Comparison of ENCODE assay signal across 29 cellular contexts in genomic region chr16:25988089-25988488, GRCh38.
A peak's percentile ranks its signal among the peaks of the same experiment; 100 is the strongest.
DNase-seq lines count a peak whose midpoint lies in the region; ATAC-seq and TF ChIP-seq lines count a peak whose summit lies in the region.
"Had no signal": no experiment of that assay in that cellular context is flagged by ENCODE, and none has a peak within 500 bp of the region (broad histone marks: within the 10 kb centered on the region; RNA-seq: fewer than 3 reads in every experiment).

No MANE protein-coding gene starts in this region.

- POLR2A ChIA-PET in WTC11 (lab: Charles Lee), result interaction anchor here (0.6 kb wide), 1 partner anchor 401 kb away, joined by 3 read pairs; no protein-coding TSS in a partner anchor

- no peak overlapping the region for H3K9ac ChIP-seq in parathyroid adenoma

- H3K9me3 Mint-ChIP-seq in WTC11, result peaks cover 24% of the 10 kb centered on the region
- peaks cover 31% of the 10 kb centered on the region for H3K9me3 Mint-ChIP-seq in HFFc6
- H3K9me3 Mint-ChIP-seq: stimulated activated effector memory CD8-positive, alpha-beta T cell treated with anti-CD3 and anti-CD28 coated beads, Interleukin-12 subunit alpha, Interleukin-12 subunit beta, amount 100 ng/mL, for 72 hours had no signal

- H3K4me2 ChIP-seq in parathyroid adenoma (ENCODE audit: low read length), result no peak overlapping the region

- peaks cover 19% of the 10 kb centered on the region for H3K4me1 Mint-ChIP-seq in WTC11
- H3K4me1 Mint-ChIP-seq in HFFc6 (ENCODE audit: low read depth), result no peaks in the 10 kb centered on the region
- H3K4me1 Mint-ChIP-seq: CD4-positive, alpha-beta memory T cell; immature natural killer cell; naive thymus-derived CD8-positive, alpha-beta T cell; stimulated activated effector memory CD8-positive, alpha-beta T cell treated with anti-CD3 and anti-CD28 coated beads, Interleukin-12 subunit alpha, Interleukin-12 subunit beta, amount 100 ng/mL, for 72 hours had no signal

- H3K27me3 ChIP-seq in parathyroid adenoma (ENCODE audit: control insufficient read depth, insufficient read depth, low read length), result no peaks in the 10 kb centered on the region
- H3K27me3 ChIP-seq: breast epithelium, heart right ventricle, left lung, upper lobe of right lung had no signal

- H3K4me3 Mint-ChIP-seq in WTC11 (no peak overlapping the region), HFFc6 (no peak overlapping the region)
- H3K4me3 Mint-ChIP-seq: activated T-helper 1 cell treated with anti-CD3 and anti-CD28 coated beads, Interleukin-12 subunit alpha, Interleukin-12 subunit beta, Interleukin-2, Interleukin-4 antibody, amounts not matched to agents 30 ng/mL and 10 ng/mL and 1 ng/mL, durations not matched to agents 14 hours and 24 hours and 36 hours; CD4-positive, alpha-beta memory T cell; immature natural killer cell; naive thymus-derived CD8-positive, alpha-beta T cell; stimulated activated effector memory CD8-positive, alpha-beta T cell treated with anti-CD3 and anti-CD28 coated beads, Interleukin-12 subunit alpha, Interleukin-12 subunit beta, amount 100 ng/mL, for 72 hours; T-helper 2 cell treated with Interferon-gamma antibody and Interleukin-4, amounts not matched to agents 5 μg/mL and 100 μg/mL, for 36 hours had no signal

- no peak overlapping the region for H3K4me3 ChIP-seq in parathyroid adenoma (ENCODE audit: low read depth, low read length)
- H3K4me3 ChIP-seq: breast epithelium, heart right ventricle, left lung, upper lobe of right lung had no signal

- H3K4me1 ChIP-seq in parathyroid adenoma, result peaks cover 3% of the 10 kb centered on the region
- H3K4me1 ChIP-seq: breast epithelium, heart right ventricle, left lung, upper lobe of right lung had no signal

- H3K79me2 ChIP-seq in parathyroid adenoma, result peaks cover 3% of the 10 kb centered on the region

- no peak overlapping the region for H3K27ac ChIP-seq in parathyroid adenoma
- H3K27ac ChIP-seq: breast epithelium, heart right ventricle, left lung, upper lobe of right lung had no signal

- H3K27ac Mint-ChIP-seq in WTC11 (peak overlapping the region; percentile 87), HFFc6 (no peak overlapping the region)
- H3K27ac Mint-ChIP-seq: activated T-helper 1 cell treated with anti-CD3 and anti-CD28 coated beads, Interleukin-12 subunit alpha, Interleukin-12 subunit beta, Interleukin-2, Interleukin-4 antibody, amounts not matched to agents 30 ng/mL and 10 ng/mL and 1 ng/mL, durations not matched to agents 14 hours and 24 hours and 36 hours; CD4-positive, alpha-beta memory T cell; immature natural killer cell; naive thymus-derived CD8-positive, alpha-beta T cell; stimulated activated effector memory CD8-positive, alpha-beta T cell treated with anti-CD3 and anti-CD28 coated beads, Interleukin-12 subunit alpha, Interleukin-12 subunit beta, amount 100 ng/mL, for 72 hours; T-helper 2 cell treated with Interferon-gamma antibody and Interleukin-4, amounts not matched to agents 5 μg/mL and 100 μg/mL, for 36 hours had no signal

- peak overlapping the region; percentile 30 for H2AFZ ChIP-seq in parathyroid adenoma

- no peaks in the 10 kb centered on the region for H3K9me3 ChIP-seq in parathyroid adenoma (ENCODE audit: control insufficient read depth, low read length)
- H3K9me3 ChIP-seq: breast epithelium, heart right ventricle, upper lobe of right lung had no signal

- ATAC-seq in WTC11 (peak; percentile 79), HG02610 (IDR thresholded peaks at IDR 0.05; ENCODE audit: unreplicated experiment) (no peak)
- ATAC-seq: heart right ventricle; left lung; naive thymus-derived CD8-positive, alpha-beta T cell; SK-N-SH treated with all-trans-retinoic acid at 6 μM for 48 hours; stimulated activated effector memory CD8-positive, alpha-beta T cell treated with anti-CD3 and anti-CD28 coated beads, Interleukin-12 subunit alpha, Interleukin-12 subunit beta, amount 100 ng/mL, for 72 hours; upper lobe of right lung had no signal

- peaks cover 9% of the 10 kb centered on the region for H3K36me3 Mint-ChIP-seq in WTC11
- 0 out of 2 replicates have a peak, but pooled peaks cover 4% of the 10 kb centered on the region for H3K36me3 Mint-ChIP-seq in HFFc6 (ENCODE audit: low read depth)
- H3K36me3 Mint-ChIP-seq: CD4-positive, alpha-beta memory T cell; immature natural killer cell; naive thymus-derived CD8-positive, alpha-beta T cell; stimulated activated effector memory CD8-positive, alpha-beta T cell treated with anti-CD3 and anti-CD28 coated beads, Interleukin-12 subunit alpha, Interleukin-12 subunit beta, amount 100 ng/mL, for 72 hours had no signal

- H3K27me3 Mint-ChIP-seq in WTC11 (ENCODE audit: low read depth) (no peaks in the 10 kb centered on the region), HFFc6 (ENCODE audit: insufficient read depth) (no peaks in the 10 kb centered on the region)

- peak; percentile 38 for DNase-seq in NCI-H2107 treated with DMSO at 0.1 percent for 48 hours (lab: John Stamatoyannopoulos, UW; ENCODE audit: unreplicated experiment)
- no peak for DNase-seq in NCI-H2107 (lab: John Stamatoyannopoulos, UW)
- DNase-seq in NCI-H526 (lab: John Stamatoyannopoulos, UW), result peak; percentile 40 to 68
- peak; percentile 19 for DNase-seq in WTC11 (ENCODE audit: low spot score)
- no peak for DNase-seq in superior temporal gyrus (ENCODE audit: extremely low spot score)
- DNase-seq in HFFc6, result no peak
- DNase-seq: activated CD4-positive, alpha-beta T cell treated with anti-CD3 and anti-CD28 coated beads, Interleukin-2, amount 50 U/mL, for 4 hours; activated naive CD4-positive, alpha-beta T cell treated with anti-CD3 and anti-CD28 coated beads, Interleukin-2, amount 50 U/mL, for 16 hours; amygdala; CD4-positive, alpha-beta memory T cell; effector CD4-positive, alpha-beta T cell; erythroblast; foreskin fibroblast; heart right ventricle; immature natural killer cell; left lung; naive thymus-derived CD8-positive, alpha-beta T cell; NCI-H2227 treated with DMSO at 0.1 percent for 48 hours; RPMI8226; stimulated activated CD4-positive, alpha-beta T cell treated with anti-CD3 and anti-CD28 coated beads, Interleukin-2, amount 100 ng/mL, for 48 hours; substantia nigra; upper lobe of right lung had no signal

- H3K36me3 ChIP-seq in parathyroid adenoma (ENCODE audit: control insufficient read depth, insufficient read depth, low read length), result no peaks in the 10 kb centered on the region
- H3K36me3 ChIP-seq: breast epithelium, heart right ventricle, left lung, upper lobe of right lung had no signal

- CTCF ChIA-PET in WTC11 (lab: Charles Lee), result no interaction called here

- no peak for TF ChIP-seq CTCF in WTC11 (IDR thresholded peaks at IDR 0.05)
- TF ChIP-seq CTCF in parathyroid adenoma (IDR thresholded peaks at IDR 0.05), result no peak
- TF ChIP-seq CTCF in HFFc6 (IDR thresholded peaks at IDR 0.05), result no peak

TF ChIP-seq in WTC11, 78 proteins besides CTCF, POLR2A, EP300 and RAD21 (continues in another document):
- TF ChIP-seq ATF3 (CRISPR knock-in tag; conservative IDR thresholded peaks at IDR 0.05) (no peak), FOXK1 (CRISPR knock-in tag; IDR thresholded peaks at IDR 0.05) (peak; percentile 74; the same call in 1 of the 2 replicates), ZNF423 (CRISPR knock-in tag; IDR thresholded peaks at IDR 0.05) (peak; percentile 67; the same call in 1 of the 2 replicates), SMAD3 (CRISPR knock-in tag; IDR thresholded peaks at IDR 0.05; ENCODE audit: borderline replicate concordance) (no peak), ZNF281 (CRISPR knock-in tag; IDR thresholded peaks at IDR 0.05) (no peak), NFE2L1 (CRISPR knock-in tag; IDR thresholded peaks at IDR 0.05) (no peak), CREB1 (CRISPR knock-in tag; IDR thresholded peaks at IDR 0.05) (no peak), TEAD4 (CRISPR knock-in tag; IDR thresholded peaks at IDR 0.05) (no peak), NR3C1 (CRISPR knock-in tag; conservative IDR thresholded peaks at IDR 0.05; ENCODE audit: low read depth) (no peak)
- TF ChIP-seq, protein P1, sequence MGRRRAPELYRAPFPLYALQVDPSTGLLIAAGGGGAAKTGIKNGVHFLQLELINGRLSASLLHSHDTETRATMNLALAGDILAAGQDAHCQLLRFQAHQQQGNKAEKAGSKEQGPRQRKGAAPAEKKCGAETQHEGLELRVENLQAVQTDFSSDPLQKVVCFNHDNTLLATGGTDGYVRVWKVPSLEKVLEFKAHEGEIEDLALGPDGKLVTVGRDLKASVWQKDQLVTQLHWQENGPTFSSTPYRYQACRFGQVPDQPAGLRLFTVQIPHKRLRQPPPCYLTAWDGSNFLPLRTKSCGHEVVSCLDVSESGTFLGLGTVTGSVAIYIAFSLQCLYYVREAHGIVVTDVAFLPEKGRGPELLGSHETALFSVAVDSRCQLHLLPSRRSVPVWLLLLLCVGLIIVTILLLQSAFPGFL (CRISPR knock-in tag; IDR thresholded peaks at IDR 0.05; ENCODE audit: borderline replicate concordance), result no peak

Comparison
In these comparisons a context has a peak if more than half of its experiments do, and no peak if none do; other contexts are left out.
1. DNase-seq: peak in NCI-H2107 treated with DMSO at 0.1 percent for 48 hours (single experiment), NCI-H526 (2 of 2) and WTC11 (single experiment); none in NCI-H2107 (single experiment), superior temporal gyrus (single experiment) and HFFc6 (single experiment).